In the genomic region with DNA sequence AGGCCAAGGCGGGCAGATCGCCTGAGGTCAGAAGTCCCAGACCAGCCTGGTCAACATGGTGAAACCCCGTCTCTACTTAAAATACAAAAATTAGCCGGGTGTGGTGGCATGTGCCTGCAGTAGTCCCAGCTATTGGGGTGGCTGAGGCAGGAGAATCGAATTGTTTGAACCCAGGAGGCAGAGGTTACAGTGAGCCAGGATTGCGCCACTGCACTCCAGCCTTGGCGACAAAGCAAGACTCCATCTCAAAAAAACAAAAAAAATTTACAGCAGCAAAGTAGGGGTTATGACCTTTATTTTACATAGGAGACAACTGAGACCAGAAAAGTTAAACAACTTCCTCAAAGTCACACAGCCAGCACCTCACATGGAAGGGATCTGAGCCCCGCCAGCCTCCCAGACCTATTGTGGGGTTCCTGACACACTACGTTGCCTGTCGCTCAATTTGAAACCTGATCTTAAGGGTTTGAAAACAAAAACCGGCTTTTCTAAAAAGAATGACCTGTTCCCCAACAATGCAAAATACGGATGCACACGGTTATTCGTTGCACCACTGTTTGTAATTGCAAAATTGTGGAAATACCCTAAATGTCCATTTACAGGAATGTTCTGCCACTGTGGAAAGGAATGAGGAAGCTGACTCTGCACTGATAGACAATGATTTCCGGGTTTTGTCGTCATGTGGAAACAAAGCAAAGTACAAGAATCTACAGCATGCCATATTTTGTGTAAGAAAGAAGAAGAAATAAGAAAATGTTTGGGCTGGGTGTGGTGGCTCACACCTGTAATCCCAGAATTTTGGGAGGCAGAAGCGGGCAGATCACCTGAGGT, we compare ENCODE assay signal across 1 cellular context.
TF ChIP-seq lines count a peak whose summit lies in the region.

No MANE protein-coding gene starts in this region.

TF ChIP-seq in A549, 52 proteins besides CTCF, POLR2A, EP300 and RAD21 (continued from another document):
- TF ChIP-seq RFX5 (IDR thresholded peaks at IDR 0.05) (no peak), BHLHE40 (IDR thresholded peaks at IDR 0.05; ENCODE audit: low read depth, low read length) (no peak), HOXB5 (CRISPR knock-in tag; IDR thresholded peaks at IDR 0.05) (no peak; the same call in 1 of the 2 replicates), NR3C1 (IDR thresholded peaks at IDR 0.05) (no peak), GATA3 (IDR thresholded peaks at IDR 0.05; ENCODE audit: borderline replicate concordance) (peak; percentile 97), HEYL (CRISPR knock-in tag; IDR thresholded peaks at IDR 0.05) (no peak), MAZ (IDR thresholded peaks at IDR 0.05; ENCODE audit: borderline replicate concordance, low read depth, low read length) (no peak), KDM1A (IDR thresholded peaks at IDR 0.05; ENCODE audit: low read depth) (no peak), HOXB13 (CRISPR knock-in tag; IDR thresholded peaks at IDR 0.05; ENCODE audit: low read depth) (peak; percentile 19; the same call in 1 of the 2 replicates)
- TF ChIP-seq, protein P1, sequence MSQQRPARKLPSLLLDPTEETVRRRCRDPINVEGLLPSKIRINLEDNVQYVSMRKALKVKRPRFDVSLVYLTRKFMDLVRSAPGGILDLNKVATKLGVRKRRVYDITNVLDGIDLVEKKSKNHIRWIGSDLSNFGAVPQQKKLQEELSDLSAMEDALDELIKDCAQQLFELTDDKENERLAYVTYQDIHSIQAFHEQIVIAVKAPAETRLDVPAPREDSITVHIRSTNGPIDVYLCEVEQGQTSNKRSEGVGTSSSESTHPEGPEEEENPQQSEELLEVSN (IDR thresholded peaks at IDR 0.05; ENCODE audit: borderline replicate concordance, low read depth) = peak; percentile 37; the same call in 1 of the 2 replicates
